In the genomic region with DNA sequence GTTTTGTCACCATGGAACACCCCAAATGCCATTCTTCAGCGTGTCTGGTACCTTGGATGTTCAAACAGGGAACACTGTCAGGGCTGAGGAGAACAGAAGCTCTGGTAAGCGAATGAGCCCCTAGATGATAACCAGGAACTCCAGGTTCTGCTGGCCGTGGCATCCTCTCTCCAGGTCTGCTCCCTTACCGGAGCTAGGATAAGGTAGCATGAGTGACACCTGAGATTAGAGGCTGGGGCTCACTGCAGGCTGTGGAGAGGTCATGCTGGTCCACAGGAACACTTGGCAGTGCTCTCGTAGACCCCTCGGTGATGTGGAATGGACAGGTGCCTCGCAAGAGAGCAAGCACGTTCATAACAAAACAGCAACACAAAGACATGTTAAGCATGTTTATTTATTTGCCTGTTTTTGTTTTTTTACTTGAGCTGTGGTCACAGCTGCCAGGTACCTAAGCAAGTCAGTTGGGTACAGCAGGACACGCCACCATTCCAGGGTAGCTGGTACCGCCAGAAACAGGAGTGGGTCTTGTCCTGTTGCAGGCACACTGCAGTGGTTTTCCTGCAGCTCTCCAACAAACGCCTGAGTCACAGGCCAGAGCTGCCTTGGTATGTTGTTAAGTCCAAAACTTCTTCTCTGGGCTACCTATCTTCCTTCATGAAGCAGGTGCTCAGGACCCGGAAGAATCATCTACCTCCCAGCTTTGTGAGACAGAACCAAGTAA, we compare ENCODE assay signal across 1 cellular context.
TF ChIP-seq lines count a peak whose summit lies in the region.

No MANE protein-coding gene starts in this region.

TF ChIP-seq in H1, 55 proteins besides CTCF, POLR2A, EP300 and RAD21:
- TF ChIP-seq ZNF274 (IDR thresholded peaks at IDR 0.05; ENCODE audit: borderline replicate concordance, extremely low read depth, low read length) = no peak
- peak; percentile 85 for TF ChIP-seq POLR2AphosphoS5 (IDR thresholded peaks at IDR 0.05; ENCODE audit: low read depth, low read length)
- no peak for TF ChIP-seq NANOG (IDR thresholded peaks at IDR 0.05; ENCODE audit: insufficient read depth, low read depth, low read length, poor library complexity, severe bottlenecking)
